11 cellular contexts compared by ENCODE assay signal in the genomic region with DNA sequence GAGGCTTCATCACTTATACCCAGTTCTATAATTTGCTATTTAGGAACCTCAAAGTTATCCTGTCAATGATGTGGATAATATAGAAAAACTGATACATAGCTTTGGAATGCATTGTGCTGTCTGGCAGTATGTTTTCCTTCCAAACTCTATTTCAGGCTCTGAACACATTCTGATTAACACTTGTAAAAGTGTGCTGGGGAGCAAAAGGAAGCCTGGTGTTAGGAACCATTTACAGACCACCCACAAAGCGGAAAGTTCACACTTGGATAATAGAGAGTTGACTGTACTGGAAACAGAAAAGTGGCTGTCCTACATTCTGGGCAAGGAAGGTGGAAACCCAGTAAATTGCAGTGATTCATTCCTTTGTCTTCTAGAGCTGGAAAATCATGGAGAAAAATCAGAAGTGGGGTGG.
DNase-seq lines count a peak whose midpoint lies in the region; ATAC-seq and TF ChIP-seq lines count a peak whose summit lies in the region.
"Had no signal": no experiment of that assay in that cellular context is flagged by ENCODE, and none has a peak within 500 bp of the region (broad histone marks: within the 10 kb centered on the region; RNA-seq: fewer than 3 reads in every experiment).

No MANE protein-coding gene starts in this region.

- H3K27ac ChIP-seq in testis (no peak overlapping the region), prostate gland (no peak overlapping the region)

- H3K4me1 ChIP-seq in testis = peaks cover 49% of the 10 kb centered on the region
- H3K4me1 ChIP-seq in prostate gland (replicated peaks) = peaks cover 7% of the 10 kb centered on the region

- intact Hi-C loops in testis (cut with DNase I; ENCODE audit: low total_unique reads) = no loop called here
- intact Hi-C loops in prostate gland (cut with DNase I) = no loop called here

- H3K36me3 ChIP-seq in testis (ENCODE audit: low read depth, missing control alignments) (no peaks in the 10 kb centered on the region), prostate gland (no peaks in the 10 kb centered on the region)

- H3K27me3 ChIP-seq in testis (no peaks in the 10 kb centered on the region), prostate gland (replicated peaks; ENCODE audit: insufficient read depth) (no peaks in the 10 kb centered on the region)

- no peak for ATAC-seq in WTC11
- ATAC-seq: K562; naive thymus-derived CD8-positive, alpha-beta T cell had no signal

- POLR2A ChIA-PET in WTC11 (lab: Charles Lee) = interaction anchor here (0.5 to 0.6 kb wide), 2 partner anchors 140 to 308 kb away, joined by 3 to 4 read pairs; no protein-coding TSS in a partner anchor

- no peak for TF ChIP-seq POLR2A in testis (IDR thresholded peaks at IDR 0.05)
- no peak for TF ChIP-seq POLR2A in prostate gland (IDR thresholded peaks at IDR 0.05)

- peak; percentile 85 for DNase-seq in EH (ENCODE audit: low read depth)
- no peak for DNase-seq in WTC11 (ENCODE audit: low spot score)
- DNase-seq in foreskin melanocyte = peak; percentile 67
- DNase-seq in renal cortical epithelial cell (ENCODE audit: low read depth) = peak; percentile 80
- DNase-seq in NCI-H2227 treated with DMSO at 0.1 percent for 48 hours (lab: John Stamatoyannopoulos, UW) = no peak
- DNase-seq in testis = no peak
- no peak for DNase-seq in prostate gland (ENCODE audit: low spot score)
- DNase-seq in NCI-H510A treated with DMSO at 0.1 percent for 48 hours (lab: John Stamatoyannopoulos, UW) = no peak
- DNase-seq: activated naive CD4-positive, alpha-beta T cell; naive thymus-derived CD8-positive, alpha-beta T cell had no signal

- CTCF ChIA-PET in WTC11 (lab: Charles Lee) = no interaction called here

- no peaks in the 10 kb centered on the region for H3K9me3 ChIP-seq in testis
- H3K9me3 ChIP-seq in prostate gland = no peaks in the 10 kb centered on the region

- H3K4me3 ChIP-seq in testis = no peak overlapping the region
- no peak overlapping the region for H3K4me3 ChIP-seq in prostate gland
- H3K4me3 ChIP-seq: K562 had no signal

- H3K27me3 Mint-ChIP-seq in WTC11 (ENCODE audit: low read depth) = no peaks in the 10 kb centered on the region
- H3K27me3 Mint-ChIP-seq: naive thymus-derived CD8-positive, alpha-beta T cell had no signal

- H3K36me3 Mint-ChIP-seq in WTC11 = no peaks in the 10 kb centered on the region

- TF ChIP-seq CTCF in WTC11 (IDR thresholded peaks at IDR 0.05) (no peak), testis (IDR thresholded peaks at IDR 0.05) (no peak), prostate gland (IDR thresholded peaks at IDR 0.05) (no peak)

- H3K9me3 Mint-ChIP-seq in WTC11 = no peaks in the 10 kb centered on the region
- H3K9me3 Mint-ChIP-seq: naive thymus-derived CD8-positive, alpha-beta T cell had no signal

- 71 to 80% methylated on average over 1 of the region's 1 CpG for WGBS in testis, 2 donors
- 69% methylated on average over 1 of the region's 1 CpG for WGBS in prostate gland

- H3K4me1 Mint-ChIP-seq in WTC11 = peaks cover 31% of the 10 kb centered on the region

- H3K4me3 Mint-ChIP-seq in WTC11 = no peak overlapping the region
- H3K4me3 Mint-ChIP-seq: naive thymus-derived CD8-positive, alpha-beta T cell had no signal

- peak overlapping the region; percentile 55 for H3K27ac Mint-ChIP-seq in WTC11

TF ChIP-seq in WTC11, 78 proteins besides CTCF, POLR2A, EP300 and RAD21:
- TF ChIP-seq FOXP1 (CRISPR knock-in tag; IDR thresholded peaks at IDR 0.05; ENCODE audit: borderline replicate concordance) (no peak), IRF2 (CRISPR knock-in tag; IDR thresholded peaks at IDR 0.05; ENCODE audit: borderline replicate concordance, low read depth) (no peak), ZNF263 (CRISPR knock-in tag; IDR thresholded peaks at IDR 0.05; ENCODE audit: low read depth) (no peak), TEAD1 (CRISPR knock-in tag; IDR thresholded peaks at IDR 0.05) (no peak), NFYB (CRISPR knock-in tag; conservative IDR thresholded peaks at IDR 0.05; ENCODE audit: low read depth) (no peak), SP1 (CRISPR knock-in tag; conservative IDR thresholded peaks at IDR 0.05) (no peak), E2F4 (CRISPR knock-in tag; IDR thresholded peaks at IDR 0.05; ENCODE audit: borderline replicate concordance, low read depth) (no peak), ZNF423 (CRISPR knock-in tag; IDR thresholded peaks at IDR 0.05) (no peak), ATF1 (CRISPR knock-in tag; IDR thresholded peaks at IDR 0.05) (no peak), CREB1 (CRISPR knock-in tag; IDR thresholded peaks at IDR 0.05) (no peak), JUN (CRISPR knock-in tag; IDR thresholded peaks at IDR 0.05) (no peak), TCF7 (CRISPR knock-in tag; IDR thresholded peaks at IDR 0.05; ENCODE audit: low read depth) (no peak), ZNF232 (CRISPR knock-in tag; IDR thresholded peaks at IDR 0.05) (no peak), ZNF416 (CRISPR knock-in tag; IDR thresholded peaks at IDR 0.05) (no peak)
- TF ChIP-seq, protein P1, sequence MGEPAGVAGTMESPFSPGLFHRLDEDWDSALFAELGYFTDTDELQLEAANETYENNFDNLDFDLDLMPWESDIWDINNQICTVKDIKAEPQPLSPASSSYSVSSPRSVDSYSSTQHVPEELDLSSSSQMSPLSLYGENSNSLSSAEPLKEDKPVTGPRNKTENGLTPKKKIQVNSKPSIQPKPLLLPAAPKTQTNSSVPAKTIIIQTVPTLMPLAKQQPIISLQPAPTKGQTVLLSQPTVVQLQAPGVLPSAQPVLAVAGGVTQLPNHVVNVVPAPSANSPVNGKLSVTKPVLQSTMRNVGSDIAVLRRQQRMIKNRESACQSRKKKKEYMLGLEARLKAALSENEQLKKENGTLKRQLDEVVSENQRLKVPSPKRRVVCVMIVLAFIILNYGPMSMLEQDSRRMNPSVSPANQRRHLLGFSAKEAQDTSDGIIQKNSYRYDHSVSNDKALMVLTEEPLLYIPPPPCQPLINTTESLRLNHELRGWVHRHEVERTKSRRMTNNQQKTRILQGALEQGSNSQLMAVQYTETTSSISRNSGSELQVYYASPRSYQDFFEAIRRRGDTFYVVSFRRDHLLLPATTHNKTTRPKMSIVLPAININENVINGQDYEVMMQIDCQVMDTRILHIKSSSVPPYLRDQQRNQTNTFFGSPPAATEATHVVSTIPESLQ (CRISPR knock-in tag; IDR thresholded peaks at IDR 0.05) = no peak

Comparison
In these comparisons a context has a peak if more than half of its experiments do, and no peak if none do; other contexts are left out.
1. DNase-seq: peak in EH (single experiment), foreskin melanocyte (single experiment) and renal cortical epithelial cell (single experiment); none in WTC11 (single experiment), NCI-H2227 treated with DMSO at 0.1 percent for 48 hours (single experiment), testis (single experiment), prostate gland (single experiment) and NCI-H510A treated with DMSO at 0.1 percent for 48 hours (single experiment).